ENCODE assay signal across 12 cellular contexts in genomic region chr13:40220299-40220935, GRCh38.
DNase-seq lines count a peak whose midpoint lies in the region; ATAC-seq and TF ChIP-seq lines count a peak whose summit lies in the region.
"Had no signal": no experiment of that assay in that cellular context is flagged by ENCODE, and none has a peak within 500 bp of the region (broad histone marks: within the 10 kb centered on the region; RNA-seq: fewer than 3 reads in every experiment).

No MANE protein-coding gene starts in this region.

- no peak for ATAC-seq in upper lobe of right lung
- no peak for ATAC-seq in GM19455 (IDR thresholded peaks at IDR 0.05; ENCODE audit: unreplicated experiment)
- ATAC-seq: left colon; stimulated activated memory B cell treated with anti-CD40 and anti-IgM and Interleukin-4, amounts not matched to agents 10 μg/mL and 1 μg/mL and 100 μg/mL, for 72 hours had no signal

- intact Hi-C loops in upper lobe of right lung (cut with DNase I): no loop called here

- no peaks in the 10 kb centered on the region for H3K27me3 ChIP-seq in muscle layer of duodenum (ENCODE audit: low read depth, low read length)
- H3K27me3 ChIP-seq in upper lobe of right lung: no peaks in the 10 kb centered on the region

- H3K9me3 ChIP-seq in muscle layer of duodenum (ENCODE audit: control insufficient read depth in 1 of 2, low read length in 2 of 2) (no peaks in the 10 kb centered on the region), upper lobe of right lung (no peaks in the 10 kb centered on the region)

- DNase-seq in stimulated activated CD4-positive, alpha-beta T cell treated with anti-CD3 and anti-CD28 coated beads, Interleukin-12 subunit alpha, Interleukin-12 subunit beta, amount 100 ng/mL, for 48 hours (ENCODE audit: low read depth in 2 of 3, low spot score in 1 of 3): peak in 2 of 3 donors; percentile 34 to 53
- DNase-seq in stimulated activated CD4-positive, alpha-beta T cell treated with anti-CD3 and anti-CD28 coated beads, Interleukin-4, amount 100 ng/mL, for 4 hours: no peak
- DNase-seq in amniotic epithelial cell (ENCODE audit: low read depth) (peak; percentile 94), upper lobe of right lung (no peak), occipital lobe (lab: John Stamatoyannopoulos, UW) (no peak), kidney tubule cell (ENCODE audit: low spot score) (no peak)
- DNase-seq: activated gamma-delta T cell, left colon, retina had no signal

- peak overlapping the region; percentile 59 for H3K27ac ChIP-seq in muscle layer of duodenum (ENCODE audit: low read length)
- H3K27ac ChIP-seq in upper lobe of right lung: peak overlapping the region; percentile 81

- H3K4me3 ChIP-seq in muscle layer of duodenum (ENCODE audit: low read depth in 1 of 2, low read length in 2 of 2) (no peak overlapping the region), upper lobe of right lung (no peak overlapping the region)

- no peaks in the 10 kb centered on the region for H3K4me1 ChIP-seq in muscle layer of duodenum (ENCODE audit: control insufficient read depth in 1 of 2, insufficient read depth in 2 of 2, low read length in 2 of 2)
- H3K4me1 ChIP-seq in upper lobe of right lung: peaks cover 15% of the 10 kb centered on the region

- TF ChIP-seq CTCF in upper lobe of right lung (IDR thresholded peaks at IDR 0.05): no peak

- H3K36me3 ChIP-seq in muscle layer of duodenum (ENCODE audit: control insufficient read depth in 1 of 2, insufficient read depth in 2 of 2, low read length in 2 of 2) (no peaks in the 10 kb centered on the region), upper lobe of right lung (no peaks in the 10 kb centered on the region)

Comparison
In these comparisons a context has a peak if more than half of its experiments do, and no peak if none do; other contexts are left out.
1. DNase-seq: peak in stimulated activated CD4-positive, alpha-beta T cell treated with anti-CD3 and anti-CD28 coated beads, Interleukin-12 subunit alpha, Interleukin-12 subunit beta, amount 100 ng/mL, for 48 hours (2 of 3) and amniotic epithelial cell (single experiment); none in stimulated activated CD4-positive, alpha-beta T cell treated with anti-CD3 and anti-CD28 coated beads, Interleukin-4, amount 100 ng/mL, for 4 hours (0 of 2), upper lobe of right lung (single experiment), occipital lobe (single experiment) and kidney tubule cell (single experiment).